In the genomic region with DNA sequence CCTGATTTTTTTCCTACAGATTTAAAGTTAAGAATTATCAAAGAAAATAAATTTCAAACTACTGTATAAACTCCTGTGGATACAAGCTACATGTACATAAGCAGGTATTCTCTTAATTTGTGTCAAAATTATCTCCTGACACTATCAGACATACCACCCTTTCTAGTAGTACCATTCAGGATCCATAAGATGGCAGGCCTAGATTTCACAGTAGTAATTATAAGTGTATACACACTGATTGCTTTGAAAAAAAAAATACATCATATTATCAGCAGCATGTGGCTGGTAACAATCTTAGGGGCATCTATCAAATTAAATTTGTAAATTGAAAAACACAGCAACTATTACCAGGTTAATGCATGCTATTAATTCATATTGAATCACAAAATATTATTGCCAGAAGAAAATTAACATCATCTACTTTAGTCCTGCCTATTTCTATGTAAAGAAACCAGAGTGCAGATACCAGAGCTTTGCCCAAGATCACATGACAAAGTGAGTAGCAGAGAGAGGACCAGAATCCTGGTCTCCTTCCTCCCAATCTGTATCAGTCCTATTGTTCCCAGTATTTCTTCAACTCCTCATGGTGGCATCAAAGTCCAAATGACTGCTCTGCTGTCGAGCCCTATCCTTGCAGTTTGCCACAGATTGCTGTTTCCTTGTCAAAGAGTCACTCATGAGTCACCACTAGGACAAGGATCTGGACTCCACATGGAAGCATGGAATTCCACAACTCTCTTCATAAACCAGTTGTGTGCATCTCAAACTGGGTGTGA, we compare ENCODE assay signal across 1 cellular context.
A peak's percentile ranks its signal among the peaks of the same experiment; 100 is the strongest.
TF ChIP-seq lines count a peak whose summit lies in the region.

No MANE protein-coding gene starts in this region.

TF ChIP-seq in HepG2, 621 proteins besides CTCF, POLR2A, EP300 and RAD21 (continued from another document):
- TF ChIP-seq ZNF263 (CRISPR knock-in tag; IDR thresholded peaks at IDR 0.05): peak; percentile 70
- TF ChIP-seq SOX5 (CRISPR knock-in tag; IDR thresholded peaks at IDR 0.05; ENCODE audit: borderline replicate concordance): peak; percentile 56; the same call in 1 of the 2 replicates
- TF ChIP-seq JARID2 (CRISPR knock-in tag; IDR thresholded peaks at IDR 0.05; ENCODE audit: insufficient replicate concordance): no peak
- TF ChIP-seq, protein P1, sequence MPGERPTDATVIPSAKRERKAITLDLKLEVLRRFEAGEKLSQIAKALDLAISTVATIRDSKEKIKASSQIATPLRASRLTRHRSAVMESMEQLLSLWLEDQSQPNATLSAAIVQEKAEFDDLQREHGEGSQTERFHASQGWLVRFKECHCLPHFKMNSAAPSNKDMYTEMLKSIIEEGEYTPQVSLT (CRISPR knock-in tag; IDR thresholded peaks at IDR 0.05; ENCODE audit: borderline replicate concordance, low read depth): no peak
- TF ChIP-seq, protein P2, sequence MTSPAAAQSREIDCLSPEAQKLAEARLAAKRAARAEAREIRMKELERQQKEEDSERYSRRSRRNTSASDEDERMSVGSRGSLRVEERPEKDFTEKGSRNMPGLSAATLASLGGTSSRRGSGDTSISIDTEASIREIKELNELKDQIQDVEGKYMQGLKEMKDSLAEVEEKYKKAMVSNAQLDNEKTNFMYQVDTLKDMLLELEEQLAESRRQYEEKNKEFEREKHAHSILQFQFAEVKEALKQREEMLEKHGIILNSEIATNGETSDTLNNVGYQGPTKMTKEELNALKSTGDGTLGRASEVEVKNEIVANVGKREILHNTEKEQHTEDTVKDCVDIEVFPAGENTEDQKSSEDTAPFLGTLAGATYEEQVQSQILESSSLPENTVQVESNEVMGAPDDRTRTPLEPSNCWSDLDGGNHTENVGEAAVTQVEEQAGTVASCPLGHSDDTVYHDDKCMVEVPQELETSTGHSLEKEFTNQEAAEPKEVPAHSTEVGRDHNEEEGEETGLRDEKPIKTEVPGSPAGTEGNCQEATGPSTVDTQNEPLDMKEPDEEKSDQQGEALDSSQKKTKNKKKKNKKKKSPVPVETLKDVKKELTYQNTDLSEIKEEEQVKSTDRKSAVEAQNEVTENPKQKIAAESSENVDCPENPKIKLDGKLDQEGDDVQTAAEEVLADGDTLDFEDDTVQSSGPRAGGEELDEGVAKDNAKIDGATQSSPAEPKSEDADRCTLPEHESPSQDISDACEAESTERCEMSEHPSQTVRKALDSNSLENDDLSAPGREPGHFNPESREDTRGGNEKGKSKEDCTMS (CRISPR knock-in tag; conservative IDR thresholded peaks at IDR 0.05): no peak
- TF ChIP-seq ZNF33A (CRISPR knock-in tag; IDR thresholded peaks at IDR 0.05; ENCODE audit: borderline replicate concordance): no peak
- TF ChIP-seq ZBTB10 (CRISPR knock-in tag; IDR thresholded peaks at IDR 0.05; ENCODE audit: borderline replicate concordance): no peak
- TF ChIP-seq STAG1 (CRISPR knock-in tag; IDR thresholded peaks at IDR 0.05): peak; percentile 21; the same call in 1 of the 2 replicates
- no peak for TF ChIP-seq CREB3 (CRISPR knock-in tag; IDR thresholded peaks at IDR 0.05)
- TF ChIP-seq ZNF550 (CRISPR knock-in tag; IDR thresholded peaks at IDR 0.05; ENCODE audit: borderline replicate concordance): no peak
- TF ChIP-seq ZBTB8A (CRISPR knock-in tag; IDR thresholded peaks at IDR 0.05; ENCODE audit: borderline replicate concordance, low read depth): no peak
- peak; percentile 59; the same call in 1 of the 2 replicates for TF ChIP-seq ZNF3 (CRISPR knock-in tag; IDR thresholded peaks at IDR 0.05)
- TF ChIP-seq ZNF205 (CRISPR knock-in tag; IDR thresholded peaks at IDR 0.05): no peak
- peak; percentile 39; the same call in 1 of the 3 replicates for TF ChIP-seq MXI1 (IDR thresholded peaks at IDR 0.05; ENCODE audit: borderline replicate concordance, low read depth, low read length)
- TF ChIP-seq ELF3 (CRISPR knock-in tag; IDR thresholded peaks at IDR 0.05): peak; percentile 62; the same call in 1 of the 2 replicates
- TF ChIP-seq ARID5B (CRISPR knock-in tag; IDR thresholded peaks at IDR 0.05): peak; percentile 29; the same call in 1 of the 2 replicates
- TF ChIP-seq, protein P3, sequence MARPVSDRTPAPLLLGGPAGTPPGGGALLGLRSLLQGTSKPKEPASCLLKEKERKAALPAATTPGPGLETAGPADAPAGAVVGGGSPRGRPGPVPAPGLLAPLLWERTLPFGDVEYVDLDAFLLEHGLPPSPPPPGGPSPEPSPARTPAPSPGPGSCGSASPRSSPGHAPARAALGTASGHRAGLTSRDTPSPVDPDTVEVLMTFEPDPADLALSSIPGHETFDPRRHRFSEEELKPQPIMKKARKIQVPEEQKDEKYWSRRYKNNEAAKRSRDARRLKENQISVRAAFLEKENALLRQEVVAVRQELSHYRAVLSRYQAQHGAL (CRISPR knock-in tag; IDR thresholded peaks at IDR 0.05; ENCODE audit: not compliant biosample characterization): no peak
- TF ChIP-seq FOSL2 (CRISPR knock-in tag; IDR thresholded peaks at IDR 0.05): peak; percentile 83
- TF ChIP-seq SAP130 (CRISPR knock-in tag; IDR thresholded peaks at IDR 0.05; ENCODE audit: low read depth): peak; percentile 48
- TF ChIP-seq, protein P4, sequence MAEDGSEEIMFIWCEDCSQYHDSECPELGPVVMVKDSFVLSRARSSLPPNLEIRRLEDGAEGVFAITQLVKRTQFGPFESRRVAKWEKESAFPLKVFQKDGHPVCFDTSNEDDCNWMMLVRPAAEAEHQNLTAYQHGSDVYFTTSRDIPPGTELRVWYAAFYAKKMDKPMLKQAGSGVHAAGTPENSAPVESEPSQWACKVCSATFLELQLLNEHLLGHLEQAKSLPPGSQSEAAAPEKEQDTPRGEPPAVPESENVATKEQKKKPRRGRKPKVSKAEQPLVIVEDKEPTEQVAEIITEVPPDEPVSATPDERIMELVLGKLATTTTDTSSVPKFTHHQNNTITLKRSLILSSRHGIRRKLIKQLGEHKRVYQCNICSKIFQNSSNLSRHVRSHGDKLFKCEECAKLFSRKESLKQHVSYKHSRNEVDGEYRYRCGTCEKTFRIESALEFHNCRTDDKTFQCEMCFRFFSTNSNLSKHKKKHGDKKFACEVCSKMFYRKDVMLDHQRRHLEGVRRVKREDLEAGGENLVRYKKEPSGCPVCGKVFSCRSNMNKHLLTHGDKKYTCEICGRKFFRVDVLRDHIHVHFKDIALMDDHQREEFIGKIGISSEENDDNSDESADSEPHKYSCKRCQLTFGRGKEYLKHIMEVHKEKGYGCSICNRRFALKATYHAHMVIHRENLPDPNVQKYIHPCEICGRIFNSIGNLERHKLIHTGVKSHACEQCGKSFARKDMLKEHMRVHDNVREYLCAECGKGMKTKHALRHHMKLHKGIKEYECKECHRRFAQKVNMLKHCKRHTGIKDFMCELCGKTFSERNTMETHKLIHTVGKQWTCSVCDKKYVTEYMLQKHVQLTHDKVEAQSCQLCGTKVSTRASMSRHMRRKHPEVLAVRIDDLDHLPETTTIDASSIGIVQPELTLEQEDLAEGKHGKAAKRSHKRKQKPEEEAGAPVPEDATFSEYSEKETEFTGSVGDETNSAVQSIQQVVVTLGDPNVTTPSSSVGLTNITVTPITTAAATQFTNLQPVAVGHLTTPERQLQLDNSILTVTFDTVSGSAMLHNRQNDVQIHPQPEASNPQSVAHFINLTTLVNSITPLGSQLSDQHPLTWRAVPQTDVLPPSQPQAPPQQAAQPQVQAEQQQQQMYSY (CRISPR knock-in tag; IDR thresholded peaks at IDR 0.05): 0 out of 2 replicates have a peak, but pooled peaks have one; percentile 25
- TF ChIP-seq SOX6 (IDR thresholded peaks at IDR 0.05): no peak
- 0 out of 2 replicates have a peak, but pooled peaks have one; percentile 29 for TF ChIP-seq SOX6 (CRISPR knock-in tag; IDR thresholded peaks at IDR 0.05)
- TF ChIP-seq CEBPB (IDR thresholded peaks at IDR 0.05; ENCODE audit: borderline replicate concordance, low read depth, low read length): peak; percentile 1; the same call in 1 of the 2 replicates
